20 cellular contexts compared by ENCODE assay signal in the genomic region with DNA sequence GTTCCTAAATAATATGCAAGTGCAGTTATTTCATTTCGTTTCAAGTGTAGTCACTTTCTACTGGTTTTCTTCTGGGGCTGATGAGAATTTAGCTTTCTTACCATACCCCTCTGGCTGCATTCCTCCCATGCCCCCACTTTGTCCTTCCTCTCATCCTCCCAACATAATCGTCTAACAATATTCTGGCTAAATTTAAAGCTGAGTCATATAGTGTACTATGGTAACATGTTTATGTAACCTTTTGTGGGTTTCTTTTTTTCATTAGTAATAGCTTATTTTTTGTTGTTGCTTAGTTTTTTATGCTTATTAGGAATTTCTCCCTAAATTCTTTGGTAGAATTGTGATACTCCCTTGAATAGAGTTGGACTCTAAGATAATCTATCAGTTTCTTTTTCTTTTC.
"Had no signal": no experiment of that assay in that cellular context is flagged by ENCODE, and none has a peak within 500 bp of the region (broad histone marks: within the 10 kb centered on the region; RNA-seq: fewer than 3 reads in every experiment).

No MANE protein-coding gene starts in this region.

- H3K4me1 ChIP-seq: thyroid gland had no signal

- H3K27ac ChIP-seq: neutrophil, thyroid gland, uterus had no signal

- H3K36me3 ChIP-seq: neutrophil, thyroid gland, uterus had no signal

- H3K27me3 ChIP-seq: neutrophil, thyroid gland, uterus had no signal

- DNase-seq: activated CD4-positive, alpha-beta T cell treated with anti-CD3 and anti-CD28 coated beads, Interleukin-2, amount 50 U/mL, for 1 hour; activated CD8-positive, alpha-beta memory T cell treated with anti-CD3 and anti-CD28 coated beads for 24 hours; activated naive CD4-positive, alpha-beta T cell; anterior cingulate cortex; hippocampal formation; kidney; left ventricle myocardium superior; mucosa of descending colon; naive thymus-derived CD4-positive, alpha-beta T cell; posterior cingulate gyrus; retina; stimulated activated CD4-positive, alpha-beta T cell treated with anti-CD3 and anti-CD28 coated beads, Interleukin-2, amount 100 ng/mL, for 48 hours; stimulated activated naive B cell treated with anti-CD40 and anti-IgM and Interleukin-4, amounts not matched to agents 10 μg/mL and 1 μg/mL and 100 μg/mL, for 72 hours; T-helper 9 cell; thyroid gland; uterus had no signal

- H3K4me3 Mint-ChIP-seq: activated T-helper 1 cell treated with anti-CD3 and anti-CD28 coated beads, Interleukin-12 subunit alpha, Interleukin-12 subunit beta, Interleukin-2, Interleukin-4 antibody, amounts not matched to agents 30 ng/mL and 10 ng/mL and 1 ng/mL, durations not matched to agents 14 hours and 24 hours and 36 hours; memory B cell; naive thymus-derived CD4-positive, alpha-beta T cell; stimulated activated naive B cell treated with anti-CD40 and anti-IgM and Interleukin-4, amounts not matched to agents 10 μg/mL and 1 μg/mL and 100 μg/mL, for 72 hours had no signal

- H3K27ac Mint-ChIP-seq: activated T-helper 1 cell treated with anti-CD3 and anti-CD28 coated beads, Interleukin-12 subunit alpha, Interleukin-12 subunit beta, Interleukin-2, Interleukin-4 antibody, amounts not matched to agents 30 ng/mL and 10 ng/mL and 1 ng/mL, durations not matched to agents 14 hours and 24 hours and 36 hours; memory B cell; naive thymus-derived CD4-positive, alpha-beta T cell; stimulated activated naive B cell treated with anti-CD40 and anti-IgM and Interleukin-4, amounts not matched to agents 10 μg/mL and 1 μg/mL and 100 μg/mL, for 72 hours had no signal

- H3K4me3 ChIP-seq: mucosa of descending colon, thyroid gland, uterus had no signal

- H3K4me1 Mint-ChIP-seq: memory B cell had no signal

- H3K9me3 ChIP-seq: mucosa of descending colon, neutrophil, thyroid gland, uterus had no signal

- ATAC-seq: activated CD4-positive, CD25-positive, alpha-beta regulatory T cell treated with anti-CD3 and anti-CD28 coated beads, Interleukin-2, amount 50 U/mL, for 24 hours; left ventricle myocardium superior; mucosa of descending colon; naive thymus-derived CD4-positive, alpha-beta T cell; stimulated activated naive B cell treated with anti-CD40 and anti-IgM and Interleukin-4, amounts not matched to agents 10 μg/mL and 1 μg/mL and 100 μg/mL, for 72 hours had no signal

- H3K36me3 Mint-ChIP-seq: memory B cell; naive thymus-derived CD4-positive, alpha-beta T cell; stimulated activated naive B cell treated with anti-CD40 and anti-IgM and Interleukin-4, amounts not matched to agents 10 μg/mL and 1 μg/mL and 100 μg/mL, for 72 hours had no signal

- H3K27me3 Mint-ChIP-seq: memory B cell; stimulated activated naive B cell treated with anti-CD40 and anti-IgM and Interleukin-4, amounts not matched to agents 10 μg/mL and 1 μg/mL and 100 μg/mL, for 72 hours had no signal

- H3K9me3 Mint-ChIP-seq: activated T-helper 1 cell treated with anti-CD3 and anti-CD28 coated beads, Interleukin-12 subunit alpha, Interleukin-12 subunit beta, Interleukin-2, Interleukin-4 antibody, amounts not matched to agents 30 ng/mL and 10 ng/mL and 1 ng/mL, durations not matched to agents 14 hours and 24 hours and 36 hours; naive thymus-derived CD4-positive, alpha-beta T cell had no signal
